In the genomic region with DNA sequence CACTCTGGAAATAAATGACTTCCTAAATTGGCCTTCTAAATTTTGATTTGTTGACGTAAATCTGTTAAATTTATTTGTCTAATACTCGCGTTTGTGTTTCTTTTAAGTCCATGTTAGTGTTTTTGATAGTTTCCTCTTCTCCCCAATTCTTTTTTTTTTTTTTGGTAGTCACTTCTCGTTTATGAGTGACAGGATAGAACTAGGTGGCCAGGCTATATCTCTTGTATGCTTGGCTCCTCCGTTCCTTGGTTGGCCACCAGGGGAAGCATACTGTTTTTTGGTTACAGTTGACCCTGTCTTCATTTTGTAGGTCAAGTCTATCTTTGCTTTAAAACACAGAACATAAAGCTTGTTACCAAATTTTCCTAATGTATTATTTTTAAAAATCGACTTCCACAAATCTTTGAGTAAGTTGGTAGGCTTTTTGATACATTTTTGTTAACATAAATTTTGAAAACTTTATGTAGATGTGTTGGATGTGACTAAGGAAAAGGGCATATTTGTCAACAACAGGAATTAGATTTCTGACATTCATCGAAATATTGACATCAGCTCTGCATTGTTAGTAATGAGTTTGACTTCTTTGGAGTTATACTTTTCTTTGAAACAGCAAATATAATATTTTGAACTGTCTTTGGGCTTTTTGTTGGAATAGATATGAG, we compare ENCODE assay signal across 8 cellular contexts. TPM values are rescaled to one million over a fixed set of nuclear protein-coding genes. Genes with fewer than 3 reads are reported as not detected.
A peak's percentile ranks its signal among the peaks of the same experiment; 100 is the strongest.
DNase-seq lines count a peak whose midpoint lies in the region; ATAC-seq, FAIRE-seq and TF ChIP-seq lines count a peak whose summit lies in the region.

No MANE protein-coding gene starts in this region.

- peak overlapping the region; percentile 98 for H3K4me3 ChIP-seq in Loucy (ENCODE audit: low read length, poor library complexity, severe bottlenecking)

- H3K27ac ChIP-seq in RWPE1 = peak overlapping the region; percentile 43; the same call in 1 of the 2 replicates

- DNase-seq in 8988T = peak; percentile 75
- DNase-seq in RWPE1 (ENCODE audit: low spot score) = peak; percentile 81
- DNase-seq in activated effector memory CD4-positive, alpha-beta T cell treated with anti-CD3 and anti-CD28 coated beads, Interleukin-2, amount 50 U/mL, for 16 hours = peak; percentile 84
- DNase-seq in frontal cortex (ENCODE audit: low spot score in 2 of 2) = peak; percentile 48 to 61
- DNase-seq in omental fat pad (ENCODE audit: low spot score) = peak; percentile 60
- peak; percentile 69 for DNase-seq in ureter (ENCODE audit: low spot score)

- POLR2A ChIA-PET in RWPE1 (lab: Yijun Ruan, JAX; ENCODE audit: low non-redundant PET) = interaction anchor here (0.7 kb wide), 1 partner anchor 83 kb away, joined by 3 read pairs; no protein-coding TSS in a partner anchor

- peaks cover 39% of the 10 kb centered on the region for H4K20me1 ChIP-seq in Loucy (ENCODE audit: insufficient read depth, low read length, poor library complexity, severe bottlenecking)

- peak overlapping the region; percentile 97 for H3K4me2 ChIP-seq in Loucy (ENCODE audit: low read depth, low read length, poor library complexity, severe bottlenecking)

- no peaks in the 10 kb centered on the region for H3K27me3 ChIP-seq in Loucy (ENCODE audit: insufficient read depth, low read length, poor library complexity, severe bottlenecking)

- peaks cover 78% of the 10 kb centered on the region for H3K79me2 ChIP-seq in Loucy (ENCODE audit: insufficient read depth, low read length)

- H3K36me3 ChIP-seq in Loucy (ENCODE audit: insufficient read depth, low read length) = no peaks in the 10 kb centered on the region

- H3K9ac ChIP-seq in Loucy (ENCODE audit: low read depth, low read length, poor library complexity, severe bottlenecking) = peak overlapping the region; percentile 90

- peaks cover 38% of the 10 kb centered on the region for H3K4me1 ChIP-seq in Loucy (ENCODE audit: insufficient read depth, low read length, poor library complexity, severe bottlenecking)

- peak; percentile 91 for TF ChIP-seq CTCF in Loucy (conservative IDR thresholded peaks at IDR 0.05; ENCODE audit: low read length)
- peak; percentile 94 for TF ChIP-seq CTCF in RWPE1 (conservative IDR thresholded peaks at IDR 0.05; ENCODE audit: low read depth)
- TF ChIP-seq CTCF in omental fat pad (IDR thresholded peaks at IDR 0.05) = no peak

- H2AFZ ChIP-seq in Loucy (ENCODE audit: low read length) = no peak overlapping the region

- no peaks in the 10 kb centered on the region for H3K9me2 ChIP-seq in Loucy (replicated peaks; ENCODE audit: low read depth, low read length)

- peak; percentile 19 for ATAC-seq in GM18498 (IDR thresholded peaks at IDR 0.05; ENCODE audit: unreplicated experiment)
- no peak for ATAC-seq in omental fat pad (ENCODE audit: low FRiP score)

- no peak for FAIRE-seq in frontal cortex (lab: Jason Lieb, UNC)

- CTCF ChIA-PET in RWPE1 (lab: Yijun Ruan, JAX) = interaction anchor here (0.6 to 2.0 kb wide), 23 partner anchors 13 to 1101 kb away, joined by 3 to 11 read pairs (median 4); partner anchors contain the start of genes CINP and TECPR2

- no peaks in the 10 kb centered on the region for H3K9me3 ChIP-seq in Loucy (ENCODE audit: insufficient read depth, low read depth, low read length)

- no peaks in the 10 kb centered on the region for H3F3A ChIP-seq in Loucy (ENCODE audit: low read depth)

RNA-seq across cellular contexts. Expression of gene RCOR1, which starts 2.2 kb away (rescaled TPM):
- total RNA-seq in frontal cortex (7.3 TPM), omental fat pad (10 to 100 TPM; 12.6 to 20.9 (median 15.7) TPM), ureter (21.9 TPM)

Comparison
In these comparisons a context has a peak if more than half of its experiments do, and no peak if none do; other contexts are left out.
1. CTCF ChIP-seq: peak in Loucy (single experiment) and RWPE1 (single experiment); none in omental fat pad (0 of 3).
2. Peak in every context shown above with its lines, with median percentiles within 50 percentile points of each other: DNase-seq.